Comparison of ENCODE assay signal across 26 cellular contexts in genomic region chr14:80005561-80005960, GRCh38.
"Had no signal": no experiment of that assay in that cellular context is flagged by ENCODE, and none has a peak within 500 bp of the region (broad histone marks: within the 10 kb centered on the region; RNA-seq: fewer than 3 reads in every experiment).

No MANE protein-coding gene starts in this region.

- H3K27me3 ChIP-seq: heart left ventricle, ovary, right atrium auricular region, stomach, suprapubic skin, tibial artery, upper lobe of right lung had no signal

- H3K4me3 Mint-ChIP-seq: activated naive CD4-positive, alpha-beta T cell treated with anti-CD3 and anti-CD28 coated beads, Interleukin-2, amount 10 ng/mL, durations not matched to agents 7 days and 5 days; activated naive CD8-positive, alpha-beta T cell treated with anti-CD3 and anti-CD28 coated beads, Interleukin-2, amount 10 ng/mL, durations not matched to agents 7 days and 5 days; activated T-helper 1 cell treated with anti-CD3 and anti-CD28 coated beads, Interleukin-12 subunit alpha, Interleukin-12 subunit beta, Interleukin-2, Interleukin-4 antibody, amounts not matched to agents 30 ng/mL and 10 ng/mL and 1 ng/mL, durations not matched to agents 14 hours and 24 hours and 36 hours; effector memory CD8-positive, alpha-beta T cell; immature natural killer cell; mesothelial cell of epicardium; naive B cell; nephron progenitor cell; stimulated activated naive B cell treated with anti-CD40 and anti-IgM and Interleukin-4, amounts not matched to agents 10 μg/mL and 1 μg/mL and 100 μg/mL, for 72 hours; T-helper 2 cell treated with Interferon-gamma antibody and Interleukin-4, amounts not matched to agents 5 μg/mL and 100 μg/mL, for 36 hours had no signal

- H3K4me1 Mint-ChIP-seq: activated naive CD4-positive, alpha-beta T cell treated with anti-CD3 and anti-CD28 coated beads, Interleukin-2, amount 10 ng/mL, durations not matched to agents 7 days and 5 days; activated naive CD8-positive, alpha-beta T cell treated with anti-CD3 and anti-CD28 coated beads, Interleukin-2, amount 10 ng/mL, durations not matched to agents 7 days and 5 days; immature natural killer cell; mesothelial cell of epicardium; naive B cell; nephron progenitor cell; stimulated activated naive B cell treated with anti-CD40 and anti-IgM and Interleukin-4, amounts not matched to agents 10 μg/mL and 1 μg/mL and 100 μg/mL, for 72 hours had no signal

- H3K27ac ChIP-seq: heart left ventricle, ovary, right atrium auricular region, stomach, suprapubic skin, tibial artery, upper lobe of right lung had no signal

- DNase-seq: activated CD4-positive, alpha-beta T cell treated with anti-CD3 and anti-CD28 coated beads for 4 hours; activated CD4-positive, alpha-beta T cell treated with anti-CD3 and anti-CD28 coated beads, Interleukin-2, amount 50 U/mL, for 4 hours; activated effector memory CD4-positive, alpha-beta T cell treated with anti-CD3 and anti-CD28 coated beads, Interleukin-2, amount 50 U/mL, for 16 hours; activated naive CD4-positive, alpha-beta T cell treated with anti-CD3 and anti-CD28 coated beads, Interleukin-2, amount 10 ng/mL, durations not matched to agents 7 days and 5 days; activated naive CD8-positive, alpha-beta T cell treated with anti-CD3 and anti-CD28 coated beads, Interleukin-2, amount 10 ng/mL, durations not matched to agents 7 days and 5 days; caudate nucleus; cortex of kidney; effector memory CD8-positive, alpha-beta T cell; erythroblast; heart left ventricle; immature natural killer cell; kidney; naive B cell; nephron progenitor cell; ovary; stimulated activated CD4-positive, alpha-beta T cell treated with anti-CD3 and anti-CD28 coated beads, Interleukin-15, amount 100 ng/mL, for 24 hours; stimulated activated CD4-positive, alpha-beta T cell treated with anti-CD3 and anti-CD28 coated beads, Interleukin-2, amount 100 ng/mL, for 24 hours; stimulated activated naive B cell treated with anti-CD40 and anti-IgM and Interleukin-4, amounts not matched to agents 10 μg/mL and 1 μg/mL and 100 μg/mL, for 72 hours; stomach; tibial artery; upper lobe of right lung had no signal

- H3K4me1 ChIP-seq: right atrium auricular region, stomach, suprapubic skin, tibial artery, upper lobe of right lung had no signal

- H3K27me3 Mint-ChIP-seq: activated naive CD4-positive, alpha-beta T cell treated with anti-CD3 and anti-CD28 coated beads, Interleukin-2, amount 10 ng/mL, durations not matched to agents 7 days and 5 days; activated naive CD8-positive, alpha-beta T cell treated with anti-CD3 and anti-CD28 coated beads, Interleukin-2, amount 10 ng/mL, durations not matched to agents 7 days and 5 days; effector memory CD8-positive, alpha-beta T cell; naive B cell; stimulated activated naive B cell treated with anti-CD40 and anti-IgM and Interleukin-4, amounts not matched to agents 10 μg/mL and 1 μg/mL and 100 μg/mL, for 72 hours had no signal

- H3K36me3 Mint-ChIP-seq: activated naive CD4-positive, alpha-beta T cell treated with anti-CD3 and anti-CD28 coated beads, Interleukin-2, amount 10 ng/mL, durations not matched to agents 7 days and 5 days; activated naive CD8-positive, alpha-beta T cell treated with anti-CD3 and anti-CD28 coated beads, Interleukin-2, amount 10 ng/mL, durations not matched to agents 7 days and 5 days; immature natural killer cell; mesothelial cell of epicardium; naive B cell; stimulated activated naive B cell treated with anti-CD40 and anti-IgM and Interleukin-4, amounts not matched to agents 10 μg/mL and 1 μg/mL and 100 μg/mL, for 72 hours had no signal

- ATAC-seq: effector memory CD8-positive, alpha-beta T cell; heart left ventricle; stimulated activated naive B cell treated with anti-CD40 and anti-IgM and Interleukin-4, amounts not matched to agents 10 μg/mL and 1 μg/mL and 100 μg/mL, for 72 hours; upper lobe of right lung had no signal

- H3K4me3 ChIP-seq: heart left ventricle, ovary, right atrium auricular region, stomach, suprapubic skin, tibial artery, upper lobe of right lung had no signal

- H3K36me3 ChIP-seq: heart left ventricle, ovary, right atrium auricular region, stomach, suprapubic skin, tibial artery, upper lobe of right lung had no signal

- H3K9me3 Mint-ChIP-seq: activated T-helper 1 cell treated with anti-CD3 and anti-CD28 coated beads, Interleukin-12 subunit alpha, Interleukin-12 subunit beta, Interleukin-2, Interleukin-4 antibody, amounts not matched to agents 30 ng/mL and 10 ng/mL and 1 ng/mL, durations not matched to agents 14 hours and 24 hours and 36 hours; mesothelial cell of epicardium; nephron progenitor cell had no signal

- H3K27ac Mint-ChIP-seq: activated naive CD4-positive, alpha-beta T cell treated with anti-CD3 and anti-CD28 coated beads, Interleukin-2, amount 10 ng/mL, durations not matched to agents 7 days and 5 days; activated naive CD8-positive, alpha-beta T cell treated with anti-CD3 and anti-CD28 coated beads, Interleukin-2, amount 10 ng/mL, durations not matched to agents 7 days and 5 days; activated T-helper 1 cell treated with anti-CD3 and anti-CD28 coated beads, Interleukin-12 subunit alpha, Interleukin-12 subunit beta, Interleukin-2, Interleukin-4 antibody, amounts not matched to agents 30 ng/mL and 10 ng/mL and 1 ng/mL, durations not matched to agents 14 hours and 24 hours and 36 hours; effector memory CD8-positive, alpha-beta T cell; immature natural killer cell; mesothelial cell of epicardium; naive B cell; nephron progenitor cell; stimulated activated naive B cell treated with anti-CD40 and anti-IgM and Interleukin-4, amounts not matched to agents 10 μg/mL and 1 μg/mL and 100 μg/mL, for 72 hours; T-helper 2 cell treated with Interferon-gamma antibody and Interleukin-4, amounts not matched to agents 5 μg/mL and 100 μg/mL, for 36 hours had no signal

- H3K9me3 ChIP-seq: heart left ventricle, ovary, right atrium auricular region, stomach, suprapubic skin, tibial artery, upper lobe of right lung had no signal
